In genomic region chr9:87882627-87883026, GRCh38 we compare ENCODE assay signal across 18 cellular contexts. TPM values are rescaled to one million over a fixed set of nuclear protein-coding genes. Genes with fewer than 3 reads are reported as not detected.
"Had no signal": no experiment of that assay in that cellular context is flagged by ENCODE, and none has a peak within 500 bp of the region (broad histone marks: within the 10 kb centered on the region; RNA-seq: fewer than 3 reads in every experiment).

SPATA31E1 (plus strand) TSS chr9:87882877; CDS start chr9:87882892, 15 bp downstream.

- H3K36me3 ChIP-seq: stomach, thoracic aorta, uterus had no signal

- ATAC-seq: body of pancreas; left lobe of liver; mucosa of descending colon; naive thymus-derived CD8-positive, alpha-beta T cell had no signal

- H3K36me3 Mint-ChIP-seq: activated naive CD4-positive, alpha-beta T cell treated with anti-CD3 and anti-CD28 coated beads, Interleukin-2, amount 50 U/mL, for 24 hours; naive thymus-derived CD8-positive, alpha-beta T cell had no signal

- H3K4me1 Mint-ChIP-seq: activated naive CD4-positive, alpha-beta T cell treated with anti-CD3 and anti-CD28 coated beads, Interleukin-2, amount 50 U/mL, for 24 hours; central memory CD8-positive, alpha-beta T cell; naive thymus-derived CD8-positive, alpha-beta T cell had no signal

- H3K9me3 Mint-ChIP-seq: activated naive CD4-positive, alpha-beta T cell treated with anti-CD3 and anti-CD28 coated beads, Interleukin-2, amount 50 U/mL, for 24 hours; activated T-helper 2 cell treated with anti-CD3 and anti-CD28 coated beads, Interferon-gamma antibody, Interleukin-2, Interleukin-4, amounts not matched to agents 10 μg/mL and 5 μg/mL and 100 μg/mL, durations not matched to agents 14 hours and 24 hours and 36 hours; central memory CD8-positive, alpha-beta T cell; dendritic cell treated with granulocyte-macrophage colony-stimulating factor and Interleukin-4, amounts not matched to agents 40 ng/mL and 50 ng/mL, for 4 days; naive thymus-derived CD8-positive, alpha-beta T cell had no signal

- H3K4me3 Mint-ChIP-seq: activated naive CD4-positive, alpha-beta T cell treated with anti-CD3 and anti-CD28 coated beads, Interleukin-2, amount 50 U/mL, for 24 hours; central memory CD8-positive, alpha-beta T cell; dendritic cell treated with granulocyte-macrophage colony-stimulating factor and Interleukin-4, amounts not matched to agents 40 ng/mL and 50 ng/mL, for 4 days; naive thymus-derived CD8-positive, alpha-beta T cell had no signal

- H3K27me3 ChIP-seq: body of pancreas, stomach, uterus had no signal

- DNase-seq: body of pancreas; erythroblast; mammary epithelial cell; mucosa of descending colon; naive thymus-derived CD8-positive, alpha-beta T cell; occipital lobe; stimulated activated CD4-positive, alpha-beta T cell treated with anti-CD3 and anti-CD28 coated beads, Interleukin-12 subunit alpha, Interleukin-12 subunit beta, amount 100 ng/mL, for 4 hours; stimulated activated CD4-positive, alpha-beta T cell treated with anti-CD3 and anti-CD28 coated beads, Interleukin-2, amount 100 ng/mL, for 48 hours; stomach; T-helper 9 cell; uterus had no signal

- H3K4me1 ChIP-seq: body of pancreas, stomach, uterus had no signal

- H3K4me3 ChIP-seq: body of pancreas, mucosa of descending colon, stomach, thoracic aorta, uterus had no signal

- H3K27me3 Mint-ChIP-seq: activated naive CD4-positive, alpha-beta T cell treated with anti-CD3 and anti-CD28 coated beads, Interleukin-2, amount 50 U/mL, for 24 hours had no signal

- H3K27ac ChIP-seq: body of pancreas, stomach, thoracic aorta, uterus had no signal

- H3K27ac Mint-ChIP-seq: activated naive CD4-positive, alpha-beta T cell treated with anti-CD3 and anti-CD28 coated beads, Interleukin-2, amount 50 U/mL, for 24 hours; activated T-helper 2 cell treated with anti-CD3 and anti-CD28 coated beads, Interferon-gamma antibody, Interleukin-2, Interleukin-4, amounts not matched to agents 10 μg/mL and 5 μg/mL and 100 μg/mL, durations not matched to agents 14 hours and 24 hours and 36 hours; dendritic cell treated with granulocyte-macrophage colony-stimulating factor and Interleukin-4, amounts not matched to agents 40 ng/mL and 50 ng/mL, for 4 days had no signal

RNA-seq across cellular contexts. Expression of gene SPATA31E1, which starts in this region (rescaled TPM):
- total RNA-seq: activated T-helper 2 cell treated with anti-CD3 and anti-CD28 coated beads, Interferon-gamma antibody, Interleukin-2, Interleukin-4, amounts not matched to agents 10 μg/mL and 5 μg/mL and 100 μg/mL, durations not matched to agents 14 hours and 24 hours and 36 hours; body of pancreas; fibroblast of villous mesenchyme; left lobe of liver; mammary epithelial cell; naive thymus-derived CD8-positive, alpha-beta T cell; occipital lobe; stomach; thoracic aorta; uterus had no signal
- polyA plus RNA-seq: mammary epithelial cell; naive thymus-derived CD8-positive, alpha-beta T cell; stomach had no signal
